Comparison of ENCODE assay signal across 21 cellular contexts in genomic region chr1:226452981-226453380, GRCh38.
"Had no signal": no experiment of that assay in that cellular context is flagged by ENCODE, and none has a peak within 500 bp of the region (broad histone marks: within the 10 kb centered on the region; RNA-seq: fewer than 3 reads in every experiment).

No MANE protein-coding gene starts in this region.

- H3K4me3 Mint-ChIP-seq: activated CD4-positive, alpha-beta T cell treated with anti-CD3 and anti-CD28 coated beads, Interleukin-2, amount 10 ng/mL, durations not matched to agents 7 days and 5 days; activated naive CD4-positive, alpha-beta T cell treated with anti-CD3 and anti-CD28 coated beads, Interleukin-2, amount 50 U/mL, for 24 hours; effector memory CD8-positive, alpha-beta T cell; memory B cell had no signal

- ATAC-seq: effector memory CD8-positive, alpha-beta T cell; esophagus mucosa had no signal

- H3K27me3 Mint-ChIP-seq: activated naive CD4-positive, alpha-beta T cell treated with anti-CD3 and anti-CD28 coated beads, Interleukin-2, amount 50 U/mL, for 24 hours had no signal

- H3K27me3 ChIP-seq: brain microvascular endothelial cell, sigmoid colon, testis had no signal

- H3K4me1 ChIP-seq: sigmoid colon, testis had no signal

- H3K36me3 Mint-ChIP-seq: activated naive CD4-positive, alpha-beta T cell treated with anti-CD3 and anti-CD28 coated beads, Interleukin-2, amount 50 U/mL, for 24 hours; memory B cell had no signal

- H3K9me3 Mint-ChIP-seq: activated naive CD4-positive, alpha-beta T cell treated with anti-CD3 and anti-CD28 coated beads, Interleukin-2, amount 50 U/mL, for 24 hours; effector memory CD8-positive, alpha-beta T cell; memory B cell had no signal

- FAIRE-seq: colon, endothelial cell of umbilical vein, frontal cortex, islet of Langerhans had no signal

- H3K9me3 ChIP-seq: sigmoid colon, testis had no signal

- H3K36me3 ChIP-seq: brain microvascular endothelial cell, sigmoid colon had no signal

- DNase-seq: activated CD4-positive, alpha-beta T cell treated with anti-CD3 and anti-CD28 coated beads, Interleukin-2, amount 10 ng/mL, durations not matched to agents 7 days and 5 days; activated CD4-positive, CD25-positive, alpha-beta regulatory T cell treated with anti-CD3 and anti-CD28 coated beads, Interleukin-2, amount 50 U/mL, for 72 hours; activated gamma-delta T cell treated with Interleukin-2 at 50 U/mL for 16 hours; activated T-cell treated with anti-CD3 and anti-CD28 coated beads, Interleukin-2, amount 50 U/mL, for 1 hour; aorta; brain microvascular endothelial cell; central memory CD4-positive, alpha-beta T cell; effector memory CD8-positive, alpha-beta T cell; retina; sigmoid colon; stimulated activated CD4-positive, alpha-beta T cell treated with anti-CD3 and anti-CD28 coated beads, Interleukin-2, amount 100 ng/mL, for 48 hours; stimulated activated naive CD4-positive, alpha-beta T cell; testis; trophoblast cell had no signal

- H3K4me3 ChIP-seq: sigmoid colon, testis had no signal

- H3K27ac Mint-ChIP-seq: activated CD4-positive, alpha-beta T cell treated with anti-CD3 and anti-CD28 coated beads, Interleukin-2, amount 10 ng/mL, durations not matched to agents 7 days and 5 days; activated naive CD4-positive, alpha-beta T cell treated with anti-CD3 and anti-CD28 coated beads, Interleukin-2, amount 50 U/mL, for 24 hours; memory B cell had no signal
